ENCODE assay signal across 1 cellular context in genomic region chr14:89665262-89665661, GRCh38.
A peak's percentile ranks its signal among the peaks of the same experiment; 100 is the strongest.
TF ChIP-seq lines count a peak whose summit lies in the region.

No MANE protein-coding gene starts in this region.

TF ChIP-seq in HepG2, 621 proteins besides CTCF, POLR2A, EP300 and RAD21 (continued from another document):
- no peak for TF ChIP-seq AKNA (CRISPR knock-in tag; IDR thresholded peaks at IDR 0.05; ENCODE audit: borderline replicate concordance)
- TF ChIP-seq ARID3A (IDR thresholded peaks at IDR 0.05; ENCODE audit: low read depth, low read length), result no peak
- TF ChIP-seq HNF4A (CRISPR knock-in tag; IDR thresholded peaks at IDR 0.05), result peak; percentile 45
- TF ChIP-seq HHEX (CRISPR knock-in tag; IDR thresholded peaks at IDR 0.05), result peak; percentile 69
- no peak for TF ChIP-seq ZNF629 (CRISPR knock-in tag; conservative IDR thresholded peaks at IDR 0.05)
- TF ChIP-seq BRCA1 (CRISPR knock-in tag; IDR thresholded peaks at IDR 0.05), result no peak
- no peak for TF ChIP-seq ZFP36L1 (CRISPR knock-in tag; IDR thresholded peaks at IDR 0.05)
- TF ChIP-seq ZNF33B (CRISPR knock-in tag; IDR thresholded peaks at IDR 0.05), result no peak
- no peak for TF ChIP-seq KDM3A (CRISPR knock-in tag; IDR thresholded peaks at IDR 0.05; ENCODE audit: low read depth)
- TF ChIP-seq PLRG1 (conservative IDR thresholded peaks at IDR 0.05), result no peak
- TF ChIP-seq THAP11 (CRISPR knock-in tag; IDR thresholded peaks at IDR 0.05), result peak; percentile 29; the same call in 1 of the 2 replicates
- no peak for TF ChIP-seq TARDBP (CRISPR knock-in tag; IDR thresholded peaks at IDR 0.05)
- TF ChIP-seq IRX3 (CRISPR knock-in tag; IDR thresholded peaks at IDR 0.05; ENCODE audit: borderline replicate concordance, low read depth), result no peak
- TF ChIP-seq ZNF446 (CRISPR knock-in tag; IDR thresholded peaks at IDR 0.05), result no peak
- TF ChIP-seq MEIS1 (CRISPR knock-in tag; IDR thresholded peaks at IDR 0.05; ENCODE audit: borderline replicate concordance), result 0 out of 2 replicates have a peak, but pooled peaks have one; percentile 32
- no peak for TF ChIP-seq HNF1B (CRISPR knock-in tag; IDR thresholded peaks at IDR 0.05)
- TF ChIP-seq ZSCAN29 (CRISPR knock-in tag; conservative IDR thresholded peaks at IDR 0.05), result 0 out of 2 replicates have a peak, but pooled peaks have one; percentile 35
- no peak for TF ChIP-seq SOX6 (IDR thresholded peaks at IDR 0.05)
- TF ChIP-seq SOX6 (CRISPR knock-in tag; IDR thresholded peaks at IDR 0.05), result no peak
